ENCODE assay signal across 7 cellular contexts in genomic region chr6:139534472-139535115, GRCh38.
DNase-seq lines count a peak whose midpoint lies in the region; ATAC-seq and TF ChIP-seq lines count a peak whose summit lies in the region.

No MANE protein-coding gene starts in this region.

- peak; percentile 43 for ATAC-seq in GM19351 (IDR thresholded peaks at IDR 0.05; ENCODE audit: unreplicated experiment)

- H3K27me3 ChIP-seq in duodenal mucosa (ENCODE audit: control insufficient read depth in 1 of 2, insufficient read depth in 2 of 2, low read length in 2 of 2) (no peaks in the 10 kb centered on the region), sigmoid colon (no peaks in the 10 kb centered on the region)

- TF ChIP-seq CTCF in NB4 (IDR thresholded peaks at IDR 0.05; ENCODE audit: low read depth, low read length) (no peak), sigmoid colon (IDR thresholded peaks at IDR 0.05) (no peak)

- H3K36me3 ChIP-seq in duodenal mucosa (ENCODE audit: control insufficient read depth in 1 of 2, insufficient read depth in 2 of 2, low read length in 2 of 2) (no peaks in the 10 kb centered on the region), sigmoid colon (no peaks in the 10 kb centered on the region)

- no peak for TF ChIP-seq EP300 in sigmoid colon (IDR thresholded peaks at IDR 0.05)

- H3K27ac ChIP-seq in duodenal mucosa (ENCODE audit: low read depth, low read length) (peak overlapping the region; percentile 20), sigmoid colon (peak overlapping the region; percentile 40 to 68 (median 52))

- H3K4me3 ChIP-seq in NB4 (ENCODE audit: low read depth, low read length) (no peak overlapping the region), duodenal mucosa (ENCODE audit: low read depth in 1 of 2, low read length in 2 of 2) (peak overlapping the region; percentile 40 to 55), sigmoid colon (no peak overlapping the region)

- H3K4me1 ChIP-seq in duodenal mucosa (ENCODE audit: control insufficient read depth in 1 of 2, insufficient read depth in 2 of 2, low read length in 2 of 2) (peaks cover 24 to 32% of the 10 kb centered on the region in 2 donors), sigmoid colon (peaks cover 0 to 41% (median 31%) of the 10 kb centered on the region in 4 donors)

- intact Hi-C loops in sigmoid colon (cut with DNase I), result loop anchor here (5.0 kb wide), 1 partner anchor 157 kb away; no protein-coding TSS in a partner anchor

- TF ChIP-seq POLR2A in NB4 (IDR thresholded peaks at IDR 0.05; ENCODE audit: extremely low read depth, insufficient read length), result no peak
- TF ChIP-seq POLR2A in sigmoid colon (IDR thresholded peaks at IDR 0.05), result no peak

- WGBS in sigmoid colon, 2 donors, result 4 to 17% methylated on average over 5 of the region's 5 CpGs

- H3K9ac ChIP-seq in duodenal mucosa (ENCODE audit: low read depth in 1 of 2, low read length in 2 of 2), result peak overlapping the region; percentile 0 to 16

- no peaks in the 10 kb centered on the region for H3K9me3 ChIP-seq in duodenal mucosa (ENCODE audit: control insufficient read depth in 1 of 2, low read length in 2 of 2)
- H3K9me3 ChIP-seq in sigmoid colon, result no peaks in the 10 kb centered on the region

- DNase-seq in NB4 (ENCODE audit: low read depth), result peak; percentile 33
- DNase-seq in sigmoid colon, result no peak
- no peak for DNase-seq in germinal center (ENCODE audit: low spot score)
- DNase-seq in iPS-NIHi11 (ENCODE audit: low spot score), result no peak
- no peak for DNase-seq in COR-L47 (lab: John Stamatoyannopoulos, UW)

Comparison
In these comparisons a context has a peak if more than half of its experiments do, and no peak if none do; other contexts are left out.
1. H3K4me3 ChIP-seq: peak in duodenal mucosa (2 of 2); none in NB4 (single experiment) and sigmoid colon (0 of 4).